In genomic region chr21:42225042-42225441, GRCh38 we compare ENCODE assay signal across 22 cellular contexts.
"Had no signal": no experiment of that assay in that cellular context is flagged by ENCODE, and none has a peak within 500 bp of the region (broad histone marks: within the 10 kb centered on the region; RNA-seq: fewer than 3 reads in every experiment).

No MANE protein-coding gene starts in this region.

- H3K9me3 ChIP-seq: esophagus squamous epithelium, lower lobe of right lung, ovary, psoas muscle, sigmoid colon, spleen, transverse colon, upper lobe of right lung, vagina had no signal

- DNase-seq: dermis blood vessel endothelial cell; effector memory CD4-positive, alpha-beta T cell; erythroblast; esophagus squamous epithelium; foreskin melanocyte; left ventricle myocardium superior; natural killer cell; occipital lobe; ovary; psoas muscle; right cardiac atrium; spleen; stimulated activated CD4-positive, alpha-beta T cell treated with anti-CD3 and anti-CD28 coated beads, Interleukin-4, amount 100 ng/mL, for 4 hours; transverse colon had no signal

- H3K27ac Mint-ChIP-seq: stimulated activated memory B cell treated with anti-CD40 and anti-IgM and Interleukin-4, amounts not matched to agents 10 μg/mL and 1 μg/mL and 100 μg/mL, for 72 hours; stimulated activated naive CD8-positive, alpha-beta T cell treated with anti-CD3 and anti-CD28 coated beads, Interleukin-15, Interleukin-2, amounts not matched to agents 100 ng/mL and 50 ng/mL, for 24 hours had no signal

- H3K36me3 ChIP-seq: ovary, transverse colon had no signal

- H3K9me3 Mint-ChIP-seq: natural killer cell; stimulated activated naive CD8-positive, alpha-beta T cell treated with anti-CD3 and anti-CD28 coated beads, Interleukin-15, Interleukin-2, amounts not matched to agents 100 ng/mL and 50 ng/mL, for 24 hours had no signal

- H3K27me3 ChIP-seq: ovary, sigmoid colon, transverse colon, upper lobe of right lung, vagina had no signal

- H3K27me3 Mint-ChIP-seq: stimulated activated memory B cell treated with anti-CD40 and anti-IgM and Interleukin-4, amounts not matched to agents 10 μg/mL and 1 μg/mL and 100 μg/mL, for 72 hours; stimulated activated naive CD8-positive, alpha-beta T cell treated with anti-CD3 and anti-CD28 coated beads, Interleukin-15, Interleukin-2, amounts not matched to agents 100 ng/mL and 50 ng/mL, for 24 hours had no signal

- H3K4me3 Mint-ChIP-seq: natural killer cell; stimulated activated memory B cell treated with anti-CD40 and anti-IgM and Interleukin-4, amounts not matched to agents 10 μg/mL and 1 μg/mL and 100 μg/mL, for 72 hours; stimulated activated naive CD8-positive, alpha-beta T cell treated with anti-CD3 and anti-CD28 coated beads, Interleukin-15, Interleukin-2, amounts not matched to agents 100 ng/mL and 50 ng/mL, for 24 hours had no signal

- ATAC-seq: left ventricle myocardium superior; lower lobe of right lung; natural killer cell; psoas muscle; right cardiac atrium; stimulated activated memory B cell treated with anti-CD40 and anti-IgM and Interleukin-4, amounts not matched to agents 10 μg/mL and 1 μg/mL and 100 μg/mL, for 72 hours; upper lobe of right lung had no signal

- H3K36me3 Mint-ChIP-seq: natural killer cell had no signal

- H3K4me3 ChIP-seq: coronary artery, esophagus squamous epithelium, lower lobe of right lung, ovary, psoas muscle, sigmoid colon, skin epidermis, spleen, transverse colon, upper lobe of right lung, vagina had no signal

- H3K27ac ChIP-seq: coronary artery, esophagus squamous epithelium, lower lobe of right lung, ovary, sigmoid colon, skin epidermis, upper lobe of right lung, vagina had no signal
